ENCODE assay signal across 2 cellular contexts in the genomic region with DNA sequence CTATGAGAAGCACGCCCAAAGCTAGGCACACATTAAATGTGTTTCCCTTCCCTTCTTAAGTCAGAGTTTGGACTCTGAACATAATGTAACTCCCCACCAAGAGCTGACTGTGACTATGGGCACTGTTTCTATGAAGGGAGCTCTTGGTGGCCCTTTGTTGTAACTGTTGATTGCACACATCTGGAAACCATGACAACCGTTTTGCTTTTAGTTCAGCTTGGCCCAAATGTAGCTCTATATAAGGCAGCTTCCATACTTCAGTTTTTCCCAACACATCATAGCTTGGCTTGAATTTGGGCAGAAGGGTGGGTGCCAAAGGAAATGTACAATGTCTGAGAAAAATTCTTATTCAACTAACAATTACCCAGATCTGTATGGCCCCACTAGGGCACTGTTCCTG.
TF ChIP-seq lines count a peak whose summit lies in the region.

No MANE protein-coding gene starts in this region.

TF ChIP-seq in HepG2, 621 proteins besides CTCF, POLR2A, EP300 and RAD21:
- TF ChIP-seq ZSCAN12 (CRISPR knock-in tag; IDR thresholded peaks at IDR 0.05): no peak
- TF ChIP-seq ZBTB21 (CRISPR knock-in tag; IDR thresholded peaks at IDR 0.05): peak; percentile 27; the same call in 1 of the 2 replicates
- no peak for TF ChIP-seq ZSCAN9 (CRISPR knock-in tag; IDR thresholded peaks at IDR 0.05; ENCODE audit: borderline replicate concordance)
- 0 out of 2 replicates have a peak, but pooled peaks have one; percentile 5 for TF ChIP-seq HNF4A (CRISPR knock-in tag; IDR thresholded peaks at IDR 0.05)
- peak; percentile 61 for TF ChIP-seq RFX1 (IDR thresholded peaks at IDR 0.05)
- TF ChIP-seq CEBPB (IDR thresholded peaks at IDR 0.05; ENCODE audit: borderline replicate concordance, low read depth, low read length): peak; percentile 56
- peak; percentile 41; the same call in 1 of the 2 replicates for TF ChIP-seq RFX3 (CRISPR knock-in tag; IDR thresholded peaks at IDR 0.05)
- TF ChIP-seq RBAK (CRISPR knock-in tag; IDR thresholded peaks at IDR 0.05): no peak
- TF ChIP-seq RFX5 (IDR thresholded peaks at IDR 0.05; ENCODE audit: low read depth, low read length): 0 out of 2 replicates have a peak, but pooled peaks have one; percentile 11

TF ChIP-seq in H1, 55 proteins besides CTCF, POLR2A, EP300 and RAD21:
- TF ChIP-seq JUN (IDR thresholded peaks at IDR 0.05; ENCODE audit: low read depth, low read length) (no peak), JUND (IDR thresholded peaks at IDR 0.05; ENCODE audit: low read length) (no peak), HDAC6 (IDR thresholded peaks at IDR 0.05; ENCODE audit: low read depth, low read length) (no peak), CHD2 (IDR thresholded peaks at IDR 0.05; ENCODE audit: low read length) (no peak), CBX8 (IDR thresholded peaks at IDR 0.05; ENCODE audit: borderline replicate concordance, low read depth, low read length) (no peak), ATF3 (IDR thresholded peaks at IDR 0.05; ENCODE audit: insufficient read depth, low read depth, low read length) (no peak), USF2 (IDR thresholded peaks at IDR 0.05; ENCODE audit: low read length) (no peak), RXRA (IDR thresholded peaks at IDR 0.05; ENCODE audit: insufficient read depth, low read depth, low read length) (no peak), NRF1 (IDR thresholded peaks at IDR 0.05; ENCODE audit: low read depth, low read length) (no peak), SP1 (IDR thresholded peaks at IDR 0.05; ENCODE audit: low read depth, low read length) (no peak), CEBPB (IDR thresholded peaks at IDR 0.05; ENCODE audit: low read depth, low read length) (no peak), SP2 (IDR thresholded peaks at IDR 0.05; ENCODE audit: low read length) (no peak), SIX5 (IDR thresholded peaks at IDR 0.05; ENCODE audit: low read depth, low read length) (no peak), TEAD4 (IDR thresholded peaks at IDR 0.05; ENCODE audit: low read depth, low read length) (no peak), GABPA (IDR thresholded peaks at IDR 0.05; ENCODE audit: borderline replicate concordance, insufficient read depth, low read length) (no peak), YY1 (IDR thresholded peaks at IDR 0.05; ENCODE audit: low read depth, low read length) (no peak), E2F6 (IDR thresholded peaks at IDR 0.05) (no peak), SIN3A (conservative IDR thresholded peaks at IDR 0.05 in 1 of 2, IDR thresholded peaks at IDR 0.05 in 1 of 2; ENCODE audit: low read depth in 1 of 2, low read length in 2 of 2) (no peak), KDM5A (IDR thresholded peaks at IDR 0.05; ENCODE audit: low read length) (no peak)
- TF ChIP-seq, protein P1, sequence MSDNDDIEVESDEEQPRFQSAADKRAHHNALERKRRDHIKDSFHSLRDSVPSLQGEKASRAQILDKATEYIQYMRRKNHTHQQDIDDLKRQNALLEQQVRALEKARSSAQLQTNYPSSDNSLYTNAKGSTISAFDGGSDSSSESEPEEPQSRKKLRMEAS (IDR thresholded peaks at IDR 0.05): no peak
